In the genomic region with DNA sequence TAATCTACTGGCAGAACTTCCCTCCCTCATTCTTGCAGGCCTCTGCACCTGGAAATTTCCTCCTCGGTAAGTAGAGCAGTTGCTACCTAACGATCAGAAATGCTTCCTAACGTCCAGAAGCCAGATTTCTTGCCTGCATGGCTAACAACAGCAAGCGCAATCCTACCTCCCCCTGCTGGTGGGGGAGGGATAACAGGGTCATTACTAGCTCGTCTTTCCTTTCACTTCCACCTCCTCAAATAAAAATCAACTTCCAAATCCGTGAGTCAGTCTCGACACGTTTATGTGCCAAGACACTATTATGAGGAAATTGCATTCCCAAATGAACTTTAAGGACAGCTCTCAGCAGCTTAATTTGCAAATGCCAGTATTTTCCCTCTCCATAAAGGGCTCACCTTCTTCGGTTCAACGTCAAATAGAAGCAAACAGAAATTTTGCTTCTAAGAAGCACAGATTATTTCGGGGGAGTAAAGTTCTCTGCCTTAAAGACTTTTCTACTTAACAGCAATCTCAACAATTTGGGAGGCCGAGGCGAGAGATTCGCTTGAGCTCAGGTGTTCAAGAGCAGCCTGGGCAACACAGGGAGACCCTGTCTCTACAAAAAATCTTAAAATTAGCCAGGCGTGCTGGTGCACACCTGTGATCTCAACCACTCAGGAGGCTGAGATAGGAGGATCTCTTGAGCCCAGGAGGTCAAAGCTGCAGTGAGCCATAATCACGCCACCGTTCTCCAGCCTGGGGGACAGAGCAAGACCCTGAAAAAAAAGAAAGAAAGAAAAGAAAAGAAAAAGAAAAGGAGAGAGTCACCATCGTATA, we compare ENCODE assay signal across 8 cellular contexts.
DNase-seq lines count a peak whose midpoint lies in the region; ATAC-seq and TF ChIP-seq lines count a peak whose summit lies in the region.

No MANE protein-coding gene starts in this region.

- peak; percentile 62 for TF ChIP-seq CTCF in LNCAP (IDR thresholded peaks at IDR 0.05)
- peak; percentile 75 for TF ChIP-seq CTCF in VCaP (conservative IDR thresholded peaks at IDR 0.05)
- TF ChIP-seq CTCF in fibroblast of mammary gland (conservative IDR thresholded peaks at IDR 0.05; ENCODE audit: control insufficient read depth, insufficient read depth, low read depth, low read length): peak; percentile 59

- H3K4me3 ChIP-seq in fibroblast of mammary gland (ENCODE audit: control insufficient read depth, low read depth, low read length): no peak overlapping the region

- intact Hi-C loops in sciatic nerve (cut with DNase I): no loop called here

- peak; percentile 33 to 65 for DNase-seq in NCI-H524 (lab: John Stamatoyannopoulos, UW)
- no peak for DNase-seq in NCI-H524 treated with DMSO at 0.1 percent for 48 hours (lab: John Stamatoyannopoulos, UW)
- DNase-seq in fibroblast of mammary gland (ENCODE audit: low read depth): peak; percentile 33
- DNase-seq in sciatic nerve (ENCODE audit: low spot score): peak; percentile 60
- DNase-seq in AG08396 (ENCODE audit: low spot score): no peak

- ATAC-seq in GM21423 (IDR thresholded peaks at IDR 0.05; ENCODE audit: unreplicated experiment) (peak; percentile 50), sciatic nerve (no peak)

- no peak overlapping the region for H3K27ac ChIP-seq in VCaP

Comparison
In these comparisons a context has a peak if more than half of its experiments do, and no peak if none do; other contexts are left out.
1. DNase-seq: peak in NCI-H524 (2 of 2), fibroblast of mammary gland (single experiment) and sciatic nerve (single experiment); none in NCI-H524 treated with DMSO at 0.1 percent for 48 hours (single experiment) and AG08396 (single experiment).
2. Peak in every context shown above with its lines, with median percentiles within 50 percentile points of each other: CTCF ChIP-seq.